1 cellular context compared by ENCODE assay signal in the genomic region with DNA sequence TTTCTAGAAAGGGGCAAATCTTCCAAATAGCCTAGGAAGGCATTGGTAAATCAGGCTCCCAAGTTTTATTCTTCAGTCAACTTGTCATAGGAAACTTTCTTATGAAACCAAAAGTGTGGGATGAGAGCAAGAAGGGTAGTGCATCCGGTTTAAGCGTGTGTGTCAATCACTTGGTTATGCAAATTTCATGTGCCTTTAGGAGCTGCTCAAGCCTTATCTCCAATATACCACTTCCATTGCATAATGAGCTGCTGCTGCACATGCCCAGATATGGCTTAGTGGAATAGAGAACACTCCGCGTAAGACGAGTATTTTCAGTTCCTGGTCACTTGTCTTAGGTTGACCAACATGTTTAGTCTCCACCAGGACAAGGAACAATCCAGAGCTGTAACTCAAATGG.
TF ChIP-seq lines count a peak whose summit lies in the region.

No MANE protein-coding gene starts in this region.

TF ChIP-seq in K562, 482 proteins besides CTCF, POLR2A, EP300 and RAD21 (continued from another document):
- TF ChIP-seq, protein P1, sequence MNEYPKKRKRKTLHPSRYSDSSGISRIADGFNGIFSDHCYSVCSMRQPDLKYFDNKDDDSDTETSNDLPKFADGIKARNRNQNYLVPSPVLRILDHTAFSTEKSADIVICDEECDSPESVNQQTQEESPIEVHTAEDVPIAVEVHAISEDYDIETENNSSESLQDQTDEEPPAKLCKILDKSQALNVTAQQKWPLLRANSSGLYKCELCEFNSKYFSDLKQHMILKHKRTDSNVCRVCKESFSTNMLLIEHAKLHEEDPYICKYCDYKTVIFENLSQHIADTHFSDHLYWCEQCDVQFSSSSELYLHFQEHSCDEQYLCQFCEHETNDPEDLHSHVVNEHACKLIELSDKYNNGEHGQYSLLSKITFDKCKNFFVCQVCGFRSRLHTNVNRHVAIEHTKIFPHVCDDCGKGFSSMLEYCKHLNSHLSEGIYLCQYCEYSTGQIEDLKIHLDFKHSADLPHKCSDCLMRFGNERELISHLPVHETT (CRISPR knock-in tag; conservative IDR thresholded peaks at IDR 0.05 in 1 of 2, IDR thresholded peaks at IDR 0.05 in 1 of 2), result no peak
- no peak for TF ChIP-seq ARID4B (CRISPR knock-in tag; IDR thresholded peaks at IDR 0.05)
